In the genomic region with DNA sequence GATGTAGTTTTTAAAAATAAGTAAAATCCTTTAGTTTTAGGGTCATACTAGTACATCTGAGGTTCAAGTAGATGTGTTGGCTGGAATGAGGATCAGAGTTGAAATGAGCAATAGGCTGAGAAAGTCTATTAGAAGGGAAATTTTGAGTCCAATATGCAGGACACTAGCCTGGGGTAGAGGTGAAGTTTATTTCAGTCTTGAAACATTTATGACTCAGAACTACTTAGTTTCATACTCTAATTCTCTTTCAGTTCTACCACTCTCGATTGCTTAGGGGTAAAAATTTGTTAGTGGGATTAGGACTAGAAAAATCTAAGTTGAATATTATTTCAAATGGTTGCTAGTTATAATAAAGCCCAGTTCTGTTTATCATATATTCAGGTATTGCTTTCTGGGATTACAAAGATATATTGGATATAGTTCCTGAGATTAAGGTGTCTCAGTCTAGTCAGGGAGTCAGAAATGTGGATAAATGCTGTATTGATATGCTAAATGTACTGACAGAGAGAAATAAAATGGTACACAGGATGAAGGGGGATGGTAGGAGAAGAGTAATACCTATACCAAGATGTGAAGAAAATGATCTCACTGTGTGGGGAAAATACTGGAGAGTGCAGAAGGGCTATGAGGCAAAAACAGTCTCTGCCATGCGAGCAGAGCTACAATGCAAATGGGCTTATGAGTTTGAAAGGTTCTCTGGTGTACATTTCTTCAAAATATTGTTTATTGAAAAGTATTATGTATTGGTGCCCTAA, we compare ENCODE assay signal across 11 cellular contexts.
DNase-seq lines count a peak whose midpoint lies in the region; ATAC-seq, FAIRE-seq and TF ChIP-seq lines count a peak whose summit lies in the region.
"Had no signal": no experiment of that assay in that cellular context is flagged by ENCODE, and none has a peak within 500 bp of the region (broad histone marks: within the 10 kb centered on the region; RNA-seq: fewer than 3 reads in every experiment).

No MANE protein-coding gene starts in this region.

- H3K27me3 Mint-ChIP-seq in effector memory CD8-positive, alpha-beta T cell, result no peaks in the 10 kb centered on the region

- no peak overlapping the region for H3K27ac Mint-ChIP-seq in effector memory CD8-positive, alpha-beta T cell

- DNase-seq in GM12892 (ENCODE audit: insufficient read length) (peak; percentile 7), MV-4-11 (lab: John Stamatoyannopoulos, UW) (no peak), NCI-H2227 treated with DMSO at 0.1 percent for 48 hours (lab: John Stamatoyannopoulos, UW) (no peak), GDM1 (lab: John Stamatoyannopoulos, UW) (no peak)
- no peak for DNase-seq in effector memory CD8-positive, alpha-beta T cell
- DNase-seq: effector memory CD4-positive, alpha-beta T cell; EL; stimulated activated CD4-positive, alpha-beta T cell treated with anti-CD3 and anti-CD28 coated beads, Interleukin-15, amount 100 ng/mL, for 24 hours had no signal

- peak; percentile 44 for FAIRE-seq in GM12892 (lab: Jason Lieb, UNC)

- no peaks in the 10 kb centered on the region for H3K4me1 Mint-ChIP-seq in effector memory CD8-positive, alpha-beta T cell (ENCODE audit: low read depth in 2 of 2)

- H3K4me3 Mint-ChIP-seq in effector memory CD8-positive, alpha-beta T cell, result no peak overlapping the region

- H3K9me3 Mint-ChIP-seq in effector memory CD8-positive, alpha-beta T cell, result peaks cover 0 to 2% of the 10 kb centered on the region in 2 donors

- no peaks in the 10 kb centered on the region for H3K36me3 Mint-ChIP-seq in effector memory CD8-positive, alpha-beta T cell (ENCODE audit: insufficient read depth)

- TF ChIP-seq POLR2A in GM12892 (IDR thresholded peaks at IDR 0.05; ENCODE audit: low read depth, low read length), result no peak

- ATAC-seq in GM19351 (IDR thresholded peaks at IDR 0.05; ENCODE audit: unreplicated experiment) (peak; percentile 95), HG02642 (IDR thresholded peaks at IDR 0.05; ENCODE audit: poor library complexity, unreplicated experiment) (peak; percentile 98), HG03354 (IDR thresholded peaks at IDR 0.05; ENCODE audit: poor library complexity, severe bottlenecking, unreplicated experiment) (peak; percentile 98)
- ATAC-seq in effector memory CD8-positive, alpha-beta T cell (replicated peaks), result no peak
